ENCODE assay signal across 2 cellular contexts in genomic region chr10:48603421-48604038, GRCh38.
TF ChIP-seq lines count a peak whose summit lies in the region.

No MANE protein-coding gene starts in this region.

TF ChIP-seq in A549, 52 proteins besides CTCF, POLR2A, EP300 and RAD21 (continued from another document):
- TF ChIP-seq HMGXB4 (CRISPR knock-in tag; IDR thresholded peaks at IDR 0.05; ENCODE audit: borderline replicate concordance) (no peak), PHF8 (IDR thresholded peaks at IDR 0.05; ENCODE audit: borderline replicate concordance, low read depth) (no peak), TFCP2L1 (CRISPR knock-in tag; IDR thresholded peaks at IDR 0.05) (no peak), JUNB (IDR thresholded peaks at IDR 0.05) (no peak), KDM5A (IDR thresholded peaks at IDR 0.05) (no peak), TP53 (CRISPR knock-in tag; IDR thresholded peaks at IDR 0.05) (no peak), MAZ (IDR thresholded peaks at IDR 0.05; ENCODE audit: borderline replicate concordance, low read depth, low read length) (no peak), REST (IDR thresholded peaks at IDR 0.05) (no peak)
- TF ChIP-seq, protein P1, sequence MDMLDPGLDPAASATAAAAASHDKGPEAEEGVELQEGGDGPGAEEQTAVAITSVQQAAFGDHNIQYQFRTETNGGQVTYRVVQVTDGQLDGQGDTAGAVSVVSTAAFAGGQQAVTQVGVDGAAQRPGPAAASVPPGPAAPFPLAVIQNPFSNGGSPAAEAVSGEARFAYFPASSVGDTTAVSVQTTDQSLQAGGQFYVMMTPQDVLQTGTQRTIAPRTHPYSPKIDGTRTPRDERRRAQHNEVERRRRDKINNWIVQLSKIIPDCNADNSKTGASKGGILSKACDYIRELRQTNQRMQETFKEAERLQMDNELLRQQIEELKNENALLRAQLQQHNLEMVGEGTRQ (IDR thresholded peaks at IDR 0.05), result no peak

TF ChIP-seq in HCT116, 20 proteins besides CTCF, POLR2A, EP300 and RAD21 (continued from another document):
- TF ChIP-seq, protein P2, sequence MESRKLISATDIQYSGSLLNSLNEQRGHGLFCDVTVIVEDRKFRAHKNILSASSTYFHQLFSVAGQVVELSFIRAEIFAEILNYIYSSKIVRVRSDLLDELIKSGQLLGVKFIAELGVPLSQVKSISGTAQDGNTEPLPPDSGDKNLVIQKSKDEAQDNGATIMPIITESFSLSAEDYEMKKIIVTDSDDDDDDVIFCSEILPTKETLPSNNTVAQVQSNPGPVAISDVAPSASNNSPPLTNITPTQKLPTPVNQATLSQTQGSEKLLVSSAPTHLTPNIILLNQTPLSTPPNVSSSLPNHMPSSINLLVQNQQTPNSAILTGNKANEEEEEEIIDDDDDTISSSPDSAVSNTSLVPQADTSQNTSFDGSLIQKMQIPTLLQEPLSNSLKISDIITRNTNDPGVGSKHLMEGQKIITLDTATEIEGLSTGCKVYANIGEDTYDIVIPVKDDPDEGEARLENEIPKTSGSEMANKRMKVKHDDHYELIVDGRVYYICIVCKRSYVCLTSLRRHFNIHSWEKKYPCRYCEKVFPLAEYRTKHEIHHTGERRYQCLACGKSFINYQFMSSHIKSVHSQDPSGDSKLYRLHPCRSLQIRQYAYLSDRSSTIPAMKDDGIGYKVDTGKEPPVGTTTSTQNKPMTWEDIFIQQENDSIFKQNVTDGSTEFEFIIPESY (IDR thresholded peaks at IDR 0.05; ENCODE audit: extremely low read depth, insufficient replicate concordance, low read length), result no peak
- no peak for TF ChIP-seq SIN3A (IDR thresholded peaks at IDR 0.05; ENCODE audit: low read depth)
- no peak for TF ChIP-seq ELF1 (IDR thresholded peaks at IDR 0.05; ENCODE audit: borderline replicate concordance, low read depth)
- TF ChIP-seq EZH2phosphoT487 (IDR thresholded peaks at IDR 0.05; ENCODE audit: borderline replicate concordance), result no peak
- no peak for TF ChIP-seq EZH2 (IDR thresholded peaks at IDR 0.05)
- TF ChIP-seq SP1 (IDR thresholded peaks at IDR 0.05; ENCODE audit: low read depth), result no peak
